ENCODE assay signal across 1 cellular context in genomic region chr11:46238078-46238966, GRCh38.
TF ChIP-seq lines count a peak whose summit lies in the region.

No MANE protein-coding gene starts in this region.

TF ChIP-seq in K562, 482 proteins besides CTCF, POLR2A, EP300 and RAD21 (continued from another document and continues in another):
- TF ChIP-seq ZNF512 (tag; IDR thresholded peaks at IDR 0.05) (no peak), ZNF232 (CRISPR knock-in tag; IDR thresholded peaks at IDR 0.05) (no peak), CREBBP (IDR thresholded peaks at IDR 0.05; ENCODE audit: low read depth, low read length) (no peak), DLX4 (CRISPR knock-in tag; IDR thresholded peaks at IDR 0.05) (no peak), NRF1 (conservative IDR thresholded peaks at IDR 0.05 in 1 of 2, IDR thresholded peaks at IDR 0.05 in 1 of 2) (peak in 1 of 2 experiments; percentile 52; a peak in 2 of 4 replicates), SAFB (IDR thresholded peaks at IDR 0.05; ENCODE audit: borderline replicate concordance, low read depth, low read length) (no peak), ZNF668 (CRISPR knock-in tag; IDR thresholded peaks at IDR 0.05) (0 out of 2 replicates have a peak, but pooled peaks have one; percentile 68), DDX20 (tag; IDR thresholded peaks at IDR 0.05; ENCODE audit: low read depth) (no peak), PCBP1 (IDR thresholded peaks at IDR 0.05; ENCODE audit: low read depth, low read length, poor library complexity, severe bottlenecking) (no peak), SMARCE1 (IDR thresholded peaks at IDR 0.05) (no peak), CBX1 (IDR thresholded peaks at IDR 0.05; ENCODE audit: low read depth) (0 out of 2 replicates have a peak, but pooled peaks have one; percentile 14), SMARCB1 (IDR thresholded peaks at IDR 0.05; ENCODE audit: insufficient read length, low read depth) (no peak), ARID2 (IDR thresholded peaks at IDR 0.05) (no peak), ZNF324 (CRISPR knock-in tag; IDR thresholded peaks at IDR 0.05) (no peak), HSF4 (CRISPR knock-in tag; IDR thresholded peaks at IDR 0.05; ENCODE audit: borderline replicate concordance) (no peak), MAX (CRISPR knock-in tag; IDR thresholded peaks at IDR 0.05) (no peak), ZNF174 (CRISPR knock-in tag; IDR thresholded peaks at IDR 0.05) (no peak), ATF4 (CRISPR knock-in tag; IDR thresholded peaks at IDR 0.05) (no peak), ZBTB11 (CRISPR knock-in tag; IDR thresholded peaks at IDR 0.05) (0 out of 6 replicates have a peak, but pooled peaks of 1 of the 3 experiments have one; percentile 18), ZNF766 (CRISPR knock-in tag; conservative IDR thresholded peaks at IDR 0.05) (0 out of 2 replicates have a peak, but pooled peaks have one; percentile 20), CC2D1A (IDR thresholded peaks at IDR 0.05) (no peak), ZKSCAN1 (IDR thresholded peaks at IDR 0.05; ENCODE audit: low read depth, low read length) (no peak), SMC3 (conservative IDR thresholded peaks at IDR 0.05; ENCODE audit: insufficient read depth, low read depth, low read length) (no peak), ZKSCAN3 (CRISPR knock-in tag; IDR thresholded peaks at IDR 0.05) (no peak), RBBP5 (IDR thresholded peaks at IDR 0.05; ENCODE audit: borderline replicate concordance, insufficient read depth, low read length, poor library complexity, severe bottlenecking) (peak; percentile 49), SETDB1 (IDR thresholded peaks at IDR 0.05; ENCODE audit: low read length) (no peak), CREM (IDR thresholded peaks at IDR 0.05; ENCODE audit: low read depth) (peak; percentile 91), CREB3 (tag; conservative IDR thresholded peaks at IDR 0.05; ENCODE audit: low read depth) (no peak), CBFA2T3 (IDR thresholded peaks at IDR 0.05) (no peak), ZNF3 (CRISPR knock-in tag; IDR thresholded peaks at IDR 0.05) (no peak), HMG20A (CRISPR knock-in tag; conservative IDR thresholded peaks at IDR 0.05) (no peak), ZBTB17 (CRISPR knock-in tag; IDR thresholded peaks at IDR 0.05) (0 out of 2 replicates have a peak, but pooled peaks have one; percentile 12), KLF1 (tag; IDR thresholded peaks at IDR 0.05) (no peak), KAT7 (CRISPR knock-in tag; IDR thresholded peaks at IDR 0.05; ENCODE audit: borderline replicate concordance) (no peak), ARID3A (IDR thresholded peaks at IDR 0.05; ENCODE audit: borderline replicate concordance, low read depth, low read length) (no peak), ZNF592 (IDR thresholded peaks at IDR 0.05) (peak; percentile 96), ZNF79 (CRISPR knock-in tag; IDR thresholded peaks at IDR 0.05; ENCODE audit: low read depth) (no peak), ZNF23 (CRISPR knock-in tag; IDR thresholded peaks at IDR 0.05) (no peak), CEBPG (CRISPR knock-in tag; IDR thresholded peaks at IDR 0.05) (no peak), CEBPG (tag; conservative IDR thresholded peaks at IDR 0.05 in 1 of 2, IDR thresholded peaks at IDR 0.05 in 1 of 2) (no peak), PHB2 (IDR thresholded peaks at IDR 0.05; ENCODE audit: low read depth) (no peak), HDAC1 (IDR thresholded peaks at IDR 0.05) (no peak), SNIP1 (IDR thresholded peaks at IDR 0.05; ENCODE audit: low read depth) (no peak), ELF1 (tag; IDR thresholded peaks at IDR 0.05) (no peak), BRF1 (IDR thresholded peaks at IDR 0.05; ENCODE audit: borderline replicate concordance, extremely low read depth, insufficient read length) (no peak), PATZ1 (CRISPR knock-in tag; IDR thresholded peaks at IDR 0.05; ENCODE audit: borderline replicate concordance) (no peak), RNF2 (IDR thresholded peaks at IDR 0.05) (no peak), NR0B1 (IDR thresholded peaks at IDR 0.05; ENCODE audit: partially characterized antibody) (no peak), ZNF57 (CRISPR knock-in tag; IDR thresholded peaks at IDR 0.05) (no peak), ZNF436 (CRISPR knock-in tag; IDR thresholded peaks at IDR 0.05) (no peak), ARID3B (CRISPR knock-in tag; IDR thresholded peaks at IDR 0.05; ENCODE audit: borderline replicate concordance) (no peak)
